Comparison of ENCODE assay signal across 28 cellular contexts in genomic region chr19:32177686-32178085, GRCh38.
"Had no signal": no experiment of that assay in that cellular context is flagged by ENCODE, and none has a peak within 500 bp of the region (broad histone marks: within the 10 kb centered on the region; RNA-seq: fewer than 3 reads in every experiment).

No MANE protein-coding gene starts in this region.

- H3K27ac ChIP-seq: neural progenitor cell, pancreas, prostate gland, right lobe of liver, sigmoid colon, suprapubic skin, testis, tibial artery, transverse colon, upper lobe of right lung, uterus had no signal

- H3K27ac Mint-ChIP-seq: naive thymus-derived CD4-positive, alpha-beta T cell; natural killer cell; nephron; neural progenitor cell; stimulated activated memory B cell treated with anti-CD40 and anti-IgM and Interleukin-4, amounts not matched to agents 10 μg/mL and 1 μg/mL and 100 μg/mL, for 72 hours; type B pancreatic cell had no signal

- H3K9ac ChIP-seq: neural progenitor cell had no signal

- H3K9me3 Mint-ChIP-seq: natural killer cell; nephron; neural progenitor cell; stimulated activated naive CD8-positive, alpha-beta T cell treated with anti-CD3 and anti-CD28 coated beads, Interleukin-15, amount 100 ng/mL, for 72 hours; type B pancreatic cell had no signal

- H3K4me3 Mint-ChIP-seq: naive thymus-derived CD4-positive, alpha-beta T cell; natural killer cell; nephron; neural progenitor cell; stimulated activated memory B cell treated with anti-CD40 and anti-IgM and Interleukin-4, amounts not matched to agents 10 μg/mL and 1 μg/mL and 100 μg/mL, for 72 hours; stimulated activated naive CD8-positive, alpha-beta T cell treated with anti-CD3 and anti-CD28 coated beads, Interleukin-15, amount 100 ng/mL, for 72 hours; type B pancreatic cell had no signal

- H3K9me3 ChIP-seq: pancreas, prostate gland, right lobe of liver, sigmoid colon, suprapubic skin, testis, tibial artery, transverse colon, upper lobe of right lung, uterus had no signal

- H3K4me1 Mint-ChIP-seq: naive thymus-derived CD4-positive, alpha-beta T cell; natural killer cell; stimulated activated memory B cell treated with anti-CD40 and anti-IgM and Interleukin-4, amounts not matched to agents 10 μg/mL and 1 μg/mL and 100 μg/mL, for 72 hours; stimulated activated naive CD8-positive, alpha-beta T cell treated with anti-CD3 and anti-CD28 coated beads, Interleukin-15, amount 100 ng/mL, for 72 hours had no signal

- H3K4me3 ChIP-seq: neural progenitor cell, pancreas, prostate gland, right lobe of liver, sigmoid colon, suprapubic skin, testis, tibial artery, transverse colon, upper lobe of right lung, uterus had no signal

- H3K36me3 ChIP-seq: neural progenitor cell, pancreas, prostate gland, right lobe of liver, sigmoid colon, suprapubic skin, tibial artery, transverse colon, upper lobe of right lung, uterus had no signal

- ATAC-seq: naive thymus-derived CD4-positive, alpha-beta T cell; natural killer cell; pancreas; right cardiac atrium; right lobe of liver; stimulated activated memory B cell treated with anti-CD40 and anti-IgM and Interleukin-4, amounts not matched to agents 10 μg/mL and 1 μg/mL and 100 μg/mL, for 72 hours; stimulated activated naive CD8-positive, alpha-beta T cell treated with anti-CD3 and anti-CD28 coated beads, Interleukin-15, amount 100 ng/mL, for 72 hours; stimulated activated naive CD8-positive, alpha-beta T cell treated with anti-CD3 and anti-CD28 coated beads, Interleukin-15, Interleukin-2, amounts not matched to agents 100 U/mL and 50 U/mL, for 24 hours; upper lobe of right lung had no signal

- H3K36me3 Mint-ChIP-seq: naive thymus-derived CD4-positive, alpha-beta T cell; natural killer cell; neural progenitor cell; stimulated activated memory B cell treated with anti-CD40 and anti-IgM and Interleukin-4, amounts not matched to agents 10 μg/mL and 1 μg/mL and 100 μg/mL, for 72 hours; type B pancreatic cell had no signal

- H3K27me3 Mint-ChIP-seq: stimulated activated memory B cell treated with anti-CD40 and anti-IgM and Interleukin-4, amounts not matched to agents 10 μg/mL and 1 μg/mL and 100 μg/mL, for 72 hours; stimulated activated naive CD8-positive, alpha-beta T cell treated with anti-CD3 and anti-CD28 coated beads, Interleukin-15, amount 100 ng/mL, for 72 hours had no signal

- DNase-seq: naive thymus-derived CD4-positive, alpha-beta T cell; natural killer cell; occipital lobe; pancreas; right cardiac atrium; small intestine; stimulated activated CD4-positive, alpha-beta T cell treated with anti-CD3 and anti-CD28 coated beads, Interleukin-15, amount 100 ng/mL, for 24 hours; stimulated activated CD4-positive, alpha-beta T cell treated with anti-CD3 and anti-CD28 coated beads, Interleukin-2, amount 100 ng/mL, for 24 hours; stimulated activated CD4-positive, alpha-beta T cell treated with anti-CD3 and anti-CD28 coated beads, Interleukin-2, amount 100 ng/mL, for 48 hours; stimulated activated CD4-positive, alpha-beta T cell treated with anti-CD3 and anti-CD28 coated beads, Interleukin-4, amount 100 ng/mL, for 24 hours; stimulated activated CD8-positive, alpha-beta memory T cell treated with anti-CD3 and anti-CD28 coated beads, Interleukin-4, amount 100 ng/mL, for 48 hours; stimulated activated naive CD4-positive, alpha-beta T cell; stimulated activated naive CD8-positive, alpha-beta T cell treated with anti-CD3 and anti-CD28 coated beads, Interleukin-15, amount 100 ng/mL, for 72 hours; stimulated activated naive CD8-positive, alpha-beta T cell treated with anti-CD3 and anti-CD28 coated beads, Interleukin-15, Interleukin-2, amounts not matched to agents 100 U/mL and 50 U/mL, for 24 hours; substantia nigra; testis; tibial artery; transverse colon; uterus had no signal
